ENCODE assay signal across 6 cellular contexts in genomic region chr19:19627442-19627715, GRCh38. TPM values are rescaled to one million over a fixed set of nuclear protein-coding genes. Genes with fewer than 3 reads are reported as not detected.
DNase-seq lines count a peak whose midpoint lies in the region; ATAC-seq and TF ChIP-seq lines count a peak whose summit lies in the region.

No MANE protein-coding gene starts in this region.

- no peak for DNase-seq in activated T-cell treated with anti-CD3 and anti-CD28 coated beads, Interleukin-2, amount 50 U/mL, for 4 hours
- DNase-seq in activated T-cell treated with anti-CD3 and anti-CD28 coated beads for 4 hours (no peak), epithelial cell of proximal tubule (ENCODE audit: low read depth) (no peak), MV-4-11 (lab: John Stamatoyannopoulos, UW) (no peak)
- DNase-seq in activated CD4-positive, CD25-positive, alpha-beta regulatory T cell treated with anti-CD3 and anti-CD28 coated beads, Interleukin-2, amount 50 U/mL, for 72 hours, result no peak

- ATAC-seq in activated T-cell treated with anti-CD3 and anti-CD28 coated beads, Interleukin-2, amount 50 U/mL, for 4 hours, result peak; percentile 2 to 3

- no peak overlapping the region for H3K27ac ChIP-seq in subcutaneous abdominal adipose tissue (ENCODE audit: low read depth, low read length)

- H3K9me3 Mint-ChIP-seq in activated T-cell treated with anti-CD3 and anti-CD28 coated beads, Interleukin-2, amount 50 U/mL, for 4 hours, result no peaks in the 10 kb centered on the region

- H3K9me3 ChIP-seq in subcutaneous abdominal adipose tissue (ENCODE audit: control insufficient read depth in 5 of 5, low read length in 5 of 5), result no peaks in the 10 kb centered on the region

- no peak for TF ChIP-seq CTCF in epithelial cell of proximal tubule (conservative IDR thresholded peaks at IDR 0.05; ENCODE audit: low read depth, low read length)

- no peaks in the 10 kb centered on the region for H3K27me3 Mint-ChIP-seq in activated T-cell treated with anti-CD3 and anti-CD28 coated beads, Interleukin-2, amount 50 U/mL, for 4 hours (ENCODE audit: low read depth)

- peaks cover 0 to 8% (median 0%) of the 10 kb centered on the region in 5 donors for H3K27me3 ChIP-seq in subcutaneous abdominal adipose tissue (ENCODE audit: control insufficient read depth in 5 of 5, insufficient read depth in 4 of 5, low read length in 5 of 5)

- peak overlapping the region in 3 of 5 donors; percentile 37 to 67 (median 60) for H3K9ac ChIP-seq in subcutaneous abdominal adipose tissue (ENCODE audit: low read length in 5 of 5)

- H3K36me3 ChIP-seq in subcutaneous abdominal adipose tissue (ENCODE audit: control insufficient read depth in 5 of 5, insufficient read depth in 5 of 5, low read length in 5 of 5), result peaks cover 0 to 12% (median 2%) of the 10 kb centered on the region in 5 donors

- H3K4me1 Mint-ChIP-seq in activated T-cell treated with anti-CD3 and anti-CD28 coated beads, Interleukin-2, amount 50 U/mL, for 4 hours (ENCODE audit: low read depth), result peaks cover 21% of the 10 kb centered on the region

- H3K36me3 Mint-ChIP-seq in activated T-cell treated with anti-CD3 and anti-CD28 coated beads, Interleukin-2, amount 50 U/mL, for 4 hours (ENCODE audit: insufficient read depth), result peaks cover 4% of the 10 kb centered on the region

- H3K4me3 ChIP-seq in epithelial cell of proximal tubule (ENCODE audit: low read depth, low read length) (peak overlapping the region; percentile 54), subcutaneous abdominal adipose tissue (ENCODE audit: low read depth in 1 of 5, low read length in 5 of 5) (peak overlapping the region; percentile 49 to 66 (median 56))

- peak overlapping the region; percentile 91 for H3K4me3 Mint-ChIP-seq in activated T-cell treated with anti-CD3 and anti-CD28 coated beads, Interleukin-2, amount 50 U/mL, for 4 hours

- peaks cover 2 to 19% (median 13%) of the 10 kb centered on the region in 5 donors for H3K4me1 ChIP-seq in subcutaneous abdominal adipose tissue (ENCODE audit: control insufficient read depth in 5 of 5, insufficient read depth in 5 of 5, low read length in 5 of 5)

RNA-seq across cellular contexts. Expression of gene LPAR2, which starts 0.6 kb away (rescaled TPM):
- 10 to 100 TPM in 2 of 3 donors, 1 to 10 TPM in 1; 9.4 to 15.1 (median 14.7) TPM for total RNA-seq in activated T-cell treated with anti-CD3 and anti-CD28 coated beads, Interleukin-2, amount 50 U/mL, for 4 hours
- 17.1 and 34.1 TPM in 2 replicates for total RNA-seq in epithelial cell of proximal tubule

RNA-seq across cellular contexts. Expression of gene PBX4, which starts 8.9 kb away (rescaled TPM):
- total RNA-seq in activated T-cell treated with anti-CD3 and anti-CD28 coated beads, Interleukin-2, amount 50 U/mL, for 4 hours, result 10 to 100 TPM in 1 of 3 donors, 1 to 10 TPM in 2; 8.9 to 12.1 (median 9.2) TPM
- total RNA-seq in epithelial cell of proximal tubule, result 0.43 and 2.7 TPM in 2 replicates

RNA-seq across cellular contexts. Expression of gene GMIP, which starts 16.1 kb away (rescaled TPM):
- total RNA-seq in activated T-cell treated with anti-CD3 and anti-CD28 coated beads, Interleukin-2, amount 50 U/mL, for 4 hours, result 10 to 100 TPM; 38.7 to 43.4 (median 42.1) TPM
- 14.6 and 17.0 TPM in 2 replicates for total RNA-seq in epithelial cell of proximal tubule

RNA-seq across cellular contexts. Expression of gene ATP13A1, which starts 36.1 kb away (rescaled TPM):
- 100 to 1,000 TPM; 101 to 108 (median 102) TPM for total RNA-seq in activated T-cell treated with anti-CD3 and anti-CD28 coated beads, Interleukin-2, amount 50 U/mL, for 4 hours
- total RNA-seq in epithelial cell of proximal tubule, result 97.2 and 242 TPM in 2 replicates

RNA-seq across cellular contexts. Expression of gene ZNF101, which starts 41.3 kb away (rescaled TPM):
- total RNA-seq in activated T-cell treated with anti-CD3 and anti-CD28 coated beads, Interleukin-2, amount 50 U/mL, for 4 hours, result 10 to 100 TPM; 29.2 to 33.2 (median 29.4) TPM
- 6.2 and 7.6 TPM in 2 replicates for total RNA-seq in epithelial cell of proximal tubule
